ENCODE assay signal across 25 cellular contexts in genomic region chr12:6096527-6096926, GRCh38. TPM values are rescaled to one million over a fixed set of nuclear protein-coding genes. Genes with fewer than 3 reads are reported as not detected.
"Had no signal": no experiment of that assay in that cellular context is flagged by ENCODE, and none has a peak within 500 bp of the region (broad histone marks: within the 10 kb centered on the region; RNA-seq: fewer than 3 reads in every experiment).

No MANE protein-coding gene starts in this region.

- H3K27me3 ChIP-seq: brain microvascular endothelial cell, colonic mucosa, gastrocnemius medialis, left lung, right atrium auricular region, tibial artery, vagina had no signal

- H3K9me3 ChIP-seq: colonic mucosa, gastrocnemius medialis, left lung, mucosa of descending colon, right atrium auricular region, tibial artery, vagina had no signal

- H3K27me3 Mint-ChIP-seq: activated CD8-positive, alpha-beta T cell treated with anti-CD3 and anti-CD28 coated beads for 36 hours; progenitor cell of endocrine pancreas had no signal

- H3K27ac Mint-ChIP-seq: activated CD4-positive, alpha-beta T cell treated with anti-CD3 and anti-CD28 coated beads, Interleukin-2, amount 10 ng/mL, durations not matched to agents 24 days and 14 days; activated CD8-positive, alpha-beta T cell treated with anti-CD3 and anti-CD28 coated beads for 36 hours; activated naive CD4-positive, alpha-beta T cell treated with anti-CD3 and anti-CD28 coated beads, Interleukin-2, amount 10 ng/mL, durations not matched to agents 7 days and 5 days; activated naive CD8-positive, alpha-beta T cell treated with anti-CD3 and anti-CD28 coated beads, Interleukin-2, amount 50 U/mL, for 24 hours; activated T-cell treated with anti-CD3 and anti-CD28 coated beads, Interleukin-2, amount 50 U/mL, for 24 hours; memory B cell; naive B cell; progenitor cell of endocrine pancreas; T-helper 2 cell treated with Interferon-gamma antibody and Interleukin-4, amounts not matched to agents 5 μg/mL and 100 μg/mL, for 36 hours had no signal

- H3K27ac ChIP-seq: brain microvascular endothelial cell, colonic mucosa, gastrocnemius medialis, left lung, right atrium auricular region, tibial artery, vagina had no signal

- DNase-seq: activated CD4-positive, alpha-beta T cell treated with anti-CD3 and anti-CD28 coated beads, Interleukin-2, amount 10 ng/mL, durations not matched to agents 24 days and 14 days; activated CD8-positive, alpha-beta T cell treated with anti-CD3 and anti-CD28 coated beads for 36 hours; activated naive CD4-positive, alpha-beta T cell treated with anti-CD3 and anti-CD28 coated beads, Interleukin-2, amount 10 ng/mL, durations not matched to agents 7 days and 5 days; activated naive CD8-positive, alpha-beta T cell treated with anti-CD3 and anti-CD28 coated beads, Interleukin-2, amount 50 U/mL, for 24 hours; activated T-cell treated with anti-CD3 and anti-CD28 coated beads, Interleukin-2, amount 50 U/mL, for 24 hours; aorta; brain microvascular endothelial cell; colonic mucosa; erythroblast; gastrocnemius medialis; kidney; left lung; mucosa of descending colon; naive B cell; stimulated activated CD4-positive, alpha-beta T cell treated with anti-CD3 and anti-CD28 coated beads, Interleukin-2, amount 100 ng/mL, for 24 hours; stimulated activated naive CD8-positive, alpha-beta T cell treated with anti-CD3 and anti-CD28 coated beads, Interleukin-15, Interleukin-2, amounts not matched to agents 100 U/mL and 50 U/mL, for 24 hours; substantia nigra had no signal

- H3K4me3 Mint-ChIP-seq: activated CD4-positive, alpha-beta T cell treated with anti-CD3 and anti-CD28 coated beads, Interleukin-2, amount 10 ng/mL, durations not matched to agents 24 days and 14 days; activated CD8-positive, alpha-beta T cell treated with anti-CD3 and anti-CD28 coated beads for 36 hours; activated naive CD4-positive, alpha-beta T cell treated with anti-CD3 and anti-CD28 coated beads, Interleukin-2, amount 10 ng/mL, durations not matched to agents 7 days and 5 days; activated naive CD8-positive, alpha-beta T cell treated with anti-CD3 and anti-CD28 coated beads, Interleukin-2, amount 50 U/mL, for 24 hours; activated T-cell treated with anti-CD3 and anti-CD28 coated beads, Interleukin-2, amount 50 U/mL, for 24 hours; central memory CD8-positive, alpha-beta T cell; memory B cell; neural crest cell; T-helper 2 cell treated with Interferon-gamma antibody and Interleukin-4, amounts not matched to agents 5 μg/mL and 100 μg/mL, for 36 hours had no signal

- H3K9me3 Mint-ChIP-seq: activated CD4-positive, alpha-beta T cell treated with anti-CD3 and anti-CD28 coated beads, Interleukin-2, amount 10 ng/mL, durations not matched to agents 24 days and 14 days; activated CD8-positive, alpha-beta T cell treated with anti-CD3 and anti-CD28 coated beads for 36 hours; activated naive CD4-positive, alpha-beta T cell treated with anti-CD3 and anti-CD28 coated beads, Interleukin-2, amount 10 ng/mL, durations not matched to agents 7 days and 5 days; activated naive CD8-positive, alpha-beta T cell treated with anti-CD3 and anti-CD28 coated beads, Interleukin-2, amount 50 U/mL, for 24 hours; activated T-cell treated with anti-CD3 and anti-CD28 coated beads, Interleukin-2, amount 50 U/mL, for 24 hours; central memory CD8-positive, alpha-beta T cell; neural crest cell; T-helper 2 cell treated with Interferon-gamma antibody and Interleukin-4, amounts not matched to agents 5 μg/mL and 100 μg/mL, for 36 hours had no signal

- ATAC-seq: activated CD8-positive, alpha-beta T cell treated with anti-CD3 and anti-CD28 coated beads for 36 hours; activated naive CD8-positive, alpha-beta T cell treated with anti-CD3 and anti-CD28 coated beads, Interleukin-2, amount 50 U/mL, for 24 hours; gastrocnemius medialis; left lung; mucosa of descending colon; stimulated activated naive CD8-positive, alpha-beta T cell treated with anti-CD3 and anti-CD28 coated beads, Interleukin-15, Interleukin-2, amounts not matched to agents 100 U/mL and 50 U/mL, for 24 hours had no signal

- H3K4me3 ChIP-seq: colonic mucosa, gastrocnemius medialis, left lung, mucosa of descending colon, right atrium auricular region, tibial artery, vagina had no signal

- H3K36me3 ChIP-seq: brain microvascular endothelial cell, colonic mucosa, gastrocnemius medialis, left lung, right atrium auricular region, tibial artery, vagina had no signal

- H3K36me3 Mint-ChIP-seq: activated naive CD4-positive, alpha-beta T cell treated with anti-CD3 and anti-CD28 coated beads, Interleukin-2, amount 10 ng/mL, durations not matched to agents 7 days and 5 days; memory B cell had no signal

- H3K4me1 Mint-ChIP-seq: central memory CD8-positive, alpha-beta T cell; memory B cell; neural crest cell had no signal

RNA-seq across cellular contexts. Expression of gene VWF, which starts 27.9 kb away (rescaled TPM):
- total RNA-seq: activated CD4-positive, alpha-beta T cell treated with anti-CD3 and anti-CD28 coated beads, Interleukin-2, amount 10 ng/mL, durations not matched to agents 24 days and 14 days had no signal
